Comparison of ENCODE assay signal across 19 cellular contexts in the genomic region with DNA sequence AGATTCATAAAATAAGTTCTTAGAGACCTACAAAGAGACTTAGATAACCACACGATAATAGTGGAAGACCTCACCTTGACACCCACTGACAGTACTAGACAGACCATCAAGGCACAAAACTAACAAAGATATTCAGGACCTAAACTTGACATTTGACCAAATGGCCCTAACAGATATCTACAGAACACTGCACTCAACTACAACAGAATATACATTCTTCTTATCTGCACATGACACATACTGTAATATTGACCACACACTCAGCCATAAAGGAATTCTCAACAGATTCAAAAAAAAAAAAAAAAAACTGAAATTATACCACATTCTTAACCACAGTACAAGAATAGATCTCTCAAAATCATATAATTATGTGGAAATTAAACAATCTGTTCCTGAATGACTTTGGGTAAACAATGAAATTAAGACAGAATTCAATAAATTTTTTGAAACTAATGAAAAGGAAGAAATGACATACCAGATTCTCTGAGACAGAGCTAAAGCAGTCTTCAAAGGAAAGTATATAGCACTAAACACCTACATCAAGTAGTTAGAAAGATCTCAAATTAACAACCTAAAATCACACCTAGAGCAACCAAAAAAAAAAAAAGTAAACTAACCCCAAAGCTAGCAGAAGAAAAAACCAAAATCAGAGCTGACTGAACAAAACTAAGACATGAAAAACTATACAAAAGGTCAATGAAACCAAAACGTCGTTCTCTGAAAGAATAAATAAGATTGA.
"Had no signal": no experiment of that assay in that cellular context is flagged by ENCODE, and none has a peak within 500 bp of the region (broad histone marks: within the 10 kb centered on the region; RNA-seq: fewer than 3 reads in every experiment).

No MANE protein-coding gene starts in this region.

- H3K36me3 ChIP-seq: left ventricle myocardium inferior, transverse colon had no signal

- H3K27ac ChIP-seq: body of pancreas, foreskin keratinocyte, left ventricle myocardium inferior, transverse colon had no signal

- H3K27ac Mint-ChIP-seq: activated naive CD4-positive, alpha-beta T cell treated with anti-CD3 and anti-CD28 coated beads, Interleukin-2, amount 50 U/mL, for 24 hours; nephron had no signal

- H3K27me3 ChIP-seq: body of pancreas, foreskin keratinocyte, transverse colon had no signal

- H3K4me1 Mint-ChIP-seq: nephron had no signal

- DNase-seq: activated CD4-positive, alpha-beta T cell treated with anti-CD3 and anti-CD28 coated beads for 4 hours; activated effector memory CD4-positive, alpha-beta T cell treated with anti-CD3 and anti-CD28 coated beads, Interleukin-2, amount 50 U/mL, for 16 hours; amniotic stem cell; body of pancreas; cortex of kidney; effector CD4-positive, alpha-beta T cell; foreskin keratinocyte; glutamatergic neuron; hypothalamus; left ventricle myocardium inferior; mucosa of descending colon; occipital lobe; T-helper 1 cell; T1000; transverse colon had no signal

- H3K4me1 ChIP-seq: foreskin keratinocyte, left ventricle myocardium inferior had no signal

- ATAC-seq: body of pancreas, foreskin keratinocyte, mucosa of descending colon, SK-N-SH treated with all-trans-retinoic acid at 6 μM for 48 hours had no signal

- H3K9me3 ChIP-seq: body of pancreas had no signal

- H3K27me3 Mint-ChIP-seq: activated naive CD4-positive, alpha-beta T cell treated with anti-CD3 and anti-CD28 coated beads, Interleukin-2, amount 50 U/mL, for 24 hours; central memory CD8-positive, alpha-beta T cell had no signal

- H3K4me3 ChIP-seq: body of pancreas, left ventricle myocardium inferior, mucosa of descending colon, transverse colon had no signal

- H3K4me3 Mint-ChIP-seq: activated naive CD4-positive, alpha-beta T cell treated with anti-CD3 and anti-CD28 coated beads, Interleukin-2, amount 50 U/mL, for 24 hours; central memory CD8-positive, alpha-beta T cell; nephron had no signal
